ENCODE assay signal across 10 cellular contexts in genomic region chr2:153543639-153544071, GRCh38.
DNase-seq lines count a peak whose midpoint lies in the region; ATAC-seq and TF ChIP-seq lines count a peak whose summit lies in the region.
"Had no signal": no experiment of that assay in that cellular context is flagged by ENCODE, and none has a peak within 500 bp of the region (broad histone marks: within the 10 kb centered on the region; RNA-seq: fewer than 3 reads in every experiment).

No MANE protein-coding gene starts in this region.

- peak; percentile 76 for ATAC-seq in GM21529 (IDR thresholded peaks at IDR 0.05; ENCODE audit: unreplicated experiment)
- ATAC-seq in HG03565 (IDR thresholded peaks at IDR 0.05; ENCODE audit: unreplicated experiment), result peak; percentile 96
- peak; percentile 94 for ATAC-seq in WTC11
- no peak for ATAC-seq in Right ventricle myocardium inferior
- no peak for ATAC-seq in HG02981 (IDR thresholded peaks at IDR 0.05; ENCODE audit: unreplicated experiment)
- ATAC-seq: CD8-positive, alpha-beta T cell had no signal

- no peaks in the 10 kb centered on the region for H3K9me3 ChIP-seq in CD4-positive, alpha-beta memory T cell (ENCODE audit: control insufficient read depth in 1 of 2, low read length in 2 of 2)

- intact Hi-C loops in Right ventricle myocardium inferior (cut with DNase I), result no loop called here
- intact Hi-C loops in CD4-positive, alpha-beta memory T cell (cut with micrococcal nuclease), result no loop called here

- TF ChIP-seq CTCF in GM12865 (IDR thresholded peaks at IDR 0.05; ENCODE audit: insufficient read depth, low read depth, low read length, missing control alignments) (no peak), WTC11 (IDR thresholded peaks at IDR 0.05) (no peak)

- peaks cover 31% of the 10 kb centered on the region for H3K4me1 Mint-ChIP-seq in WTC11
- no peaks in the 10 kb centered on the region for H3K4me1 Mint-ChIP-seq in CD4-positive, alpha-beta memory T cell

- H3K36me3 Mint-ChIP-seq in WTC11, result peaks cover 30% of the 10 kb centered on the region
- H3K36me3 Mint-ChIP-seq in CD4-positive, alpha-beta memory T cell, result no peaks in the 10 kb centered on the region
- H3K36me3 Mint-ChIP-seq: CD8-positive, alpha-beta T cell had no signal

- no peaks in the 10 kb centered on the region for H3K4me1 ChIP-seq in CD4-positive, alpha-beta memory T cell (ENCODE audit: insufficient read depth, low read length)

- no peak overlapping the region for H3K4me3 ChIP-seq in GM12865 (ENCODE audit: low read depth, low read length)
- H3K4me3 ChIP-seq in CD4-positive, alpha-beta memory T cell (ENCODE audit: low read length in 2 of 2), result no peak overlapping the region

- H3K27ac ChIP-seq in CD4-positive, alpha-beta memory T cell (ENCODE audit: low read depth, low read length), result no peak overlapping the region

- H3K4me3 Mint-ChIP-seq in WTC11, result peak overlapping the region; percentile 37
- H3K4me3 Mint-ChIP-seq in CD4-positive, alpha-beta memory T cell, result no peak overlapping the region
- H3K4me3 Mint-ChIP-seq: CD8-positive, alpha-beta T cell had no signal

- H3K27me3 ChIP-seq in CD4-positive, alpha-beta memory T cell (ENCODE audit: insufficient read depth, low read length), result no peaks in the 10 kb centered on the region

- DNase-seq in GM12865 (ENCODE audit: low read depth) (peak; percentile 21), WTC11 (ENCODE audit: low spot score) (no peak), Right ventricle myocardium inferior (ENCODE audit: missing footprints) (no peak)
- DNase-seq in CD4-positive, alpha-beta memory T cell, result no peak
- DNase-seq in stimulated activated CD4-positive, alpha-beta T cell treated with anti-CD3 and anti-CD28 coated beads, Interleukin-4, amount 100 ng/mL, for 24 hours, result no peak
- DNase-seq: CD8-positive, alpha-beta T cell; IMR-90 had no signal

- peaks cover 25% of the 10 kb centered on the region for H3K9me3 Mint-ChIP-seq in WTC11
- H3K9me3 Mint-ChIP-seq in CD4-positive, alpha-beta memory T cell, result peaks cover 0 to 10% (median 2%) of the 10 kb centered on the region in 8 donors
- H3K9me3 Mint-ChIP-seq: CD8-positive, alpha-beta T cell had no signal

- no peaks in the 10 kb centered on the region for H3K36me3 ChIP-seq in CD4-positive, alpha-beta memory T cell (ENCODE audit: insufficient read depth, low read length)

- H3K27me3 Mint-ChIP-seq in WTC11 (ENCODE audit: low read depth), result no peaks in the 10 kb centered on the region; the same call in 1 of the 2 replicates
- peaks cover 0 to 3% of the 10 kb centered on the region in 2 donors for H3K27me3 Mint-ChIP-seq in CD4-positive, alpha-beta memory T cell

- POLR2A ChIA-PET in WTC11 (lab: Charles Lee), result no interaction called here
- POLR2A ChIA-PET in CD4-positive, alpha-beta memory T cell (lab: Charles Lee; ENCODE audit: partially characterized antibody), result no interaction called here

- peak overlapping the region; percentile 96 for H3K27ac Mint-ChIP-seq in WTC11
- no peak overlapping the region for H3K27ac Mint-ChIP-seq in CD4-positive, alpha-beta memory T cell
- H3K27ac Mint-ChIP-seq: CD8-positive, alpha-beta T cell had no signal

- CTCF ChIA-PET in WTC11 (lab: Charles Lee), result interaction anchor here (1.1 kb wide), 2 partner anchors 9 to 801 kb away, joined by 3 to 4 read pairs; no protein-coding TSS in a partner anchor
- CTCF ChIA-PET in CD4-positive, alpha-beta memory T cell (lab: Charles Lee; ENCODE audit: partially characterized antibody), result no interaction called here

TF ChIP-seq in WTC11, 78 proteins besides CTCF, POLR2A, EP300 and RAD21:
- TF ChIP-seq FOXP1 (CRISPR knock-in tag; IDR thresholded peaks at IDR 0.05; ENCODE audit: borderline replicate concordance) (no peak), ZNF232 (CRISPR knock-in tag; IDR thresholded peaks at IDR 0.05) (no peak), PRRX2 (CRISPR knock-in tag; IDR thresholded peaks at IDR 0.05) (no peak), ZNF416 (CRISPR knock-in tag; IDR thresholded peaks at IDR 0.05) (no peak), GTF2I (CRISPR knock-in tag; conservative IDR thresholded peaks at IDR 0.05) (no peak), SP1 (CRISPR knock-in tag; conservative IDR thresholded peaks at IDR 0.05) (no peak), ETV6 (CRISPR knock-in tag; IDR thresholded peaks at IDR 0.05) (no peak), RELA (CRISPR knock-in tag; IDR thresholded peaks at IDR 0.05; ENCODE audit: borderline replicate concordance) (no peak), ZNF423 (CRISPR knock-in tag; IDR thresholded peaks at IDR 0.05) (no peak), ZNF121 (CRISPR knock-in tag; IDR thresholded peaks at IDR 0.05) (no peak), NFYB (CRISPR knock-in tag; conservative IDR thresholded peaks at IDR 0.05; ENCODE audit: low read depth) (no peak), NR1H2 (CRISPR knock-in tag; IDR thresholded peaks at IDR 0.05) (no peak), ZNF263 (CRISPR knock-in tag; IDR thresholded peaks at IDR 0.05; ENCODE audit: low read depth) (no peak), MLX (CRISPR knock-in tag; IDR thresholded peaks at IDR 0.05) (no peak)
- TF ChIP-seq, protein P1, sequence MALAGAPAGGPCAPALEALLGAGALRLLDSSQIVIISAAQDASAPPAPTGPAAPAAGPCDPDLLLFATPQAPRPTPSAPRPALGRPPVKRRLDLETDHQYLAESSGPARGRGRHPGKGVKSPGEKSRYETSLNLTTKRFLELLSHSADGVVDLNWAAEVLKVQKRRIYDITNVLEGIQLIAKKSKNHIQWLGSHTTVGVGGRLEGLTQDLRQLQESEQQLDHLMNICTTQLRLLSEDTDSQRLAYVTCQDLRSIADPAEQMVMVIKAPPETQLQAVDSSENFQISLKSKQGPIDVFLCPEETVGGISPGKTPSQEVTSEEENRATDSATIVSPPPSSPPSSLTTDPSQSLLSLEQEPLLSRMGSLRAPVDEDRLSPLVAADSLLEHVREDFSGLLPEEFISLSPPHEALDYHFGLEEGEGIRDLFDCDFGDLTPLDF (CRISPR knock-in tag; IDR thresholded peaks at IDR 0.05), result no peak

Comparison
In these comparisons a context has a peak if more than half of its experiments do, and no peak if none do; other contexts are left out.
1. ATAC-seq: peak in GM21529 (single experiment), HG03565 (single experiment) and WTC11 (single experiment); none in Right ventricle myocardium inferior (single experiment) and HG02981 (single experiment).